8 cellular contexts compared by ENCODE assay signal in genomic region chr2:62724886-62725711, GRCh38. TPM values are rescaled to one million over a fixed set of nuclear protein-coding genes. Genes with fewer than 3 reads are reported as not detected.
DNase-seq lines count a peak whose midpoint lies in the region; ATAC-seq and TF ChIP-seq lines count a peak whose summit lies in the region.

No MANE protein-coding gene starts in this region.

- no peak for TF ChIP-seq EP300 in transverse colon (IDR thresholded peaks at IDR 0.05; ENCODE audit: low read depth)

- peaks cover 3% of the 10 kb centered on the region for H3K36me3 Mint-ChIP-seq in activated CD8-positive, alpha-beta T cell treated with anti-CD3 and anti-CD28 coated beads for 36 hours (ENCODE audit: low read depth)
- peaks cover 12 to 21% (median 13%) of the 10 kb centered on the region in 3 donors for H3K36me3 Mint-ChIP-seq in immature natural killer cell

- in situ Hi-C loops in transverse colon (cut with MboI; ENCODE audit: low pct_ligation_motif_present in 1 of 4, low pct_unique_long_range_greater_than_20kb in 1 of 4, low sequenced_read_pairs in 3 of 4), result no loop called here

- peaks cover 0 to 9% (median 6%) of the 10 kb centered on the region in 4 donors for H3K4me1 ChIP-seq in transverse colon

- peak overlapping the region in 3 of 4 donors; percentile 37 to 50 (median 39) for H3K27ac ChIP-seq in transverse colon

- TF ChIP-seq CTCF in activated CD8-positive, alpha-beta T cell treated with anti-CD3 and anti-CD28 coated beads for 36 hours (IDR thresholded peaks at IDR 0.05), result peak; percentile 18
- TF ChIP-seq CTCF in transverse colon (IDR thresholded peaks at IDR 0.05), result peak in 3 of 5 experiments; percentile 10 to 27 (median 22)

- no peaks in the 10 kb centered on the region for H3K27me3 ChIP-seq in transverse colon

- peaks cover 3% of the 10 kb centered on the region for H3K4me1 Mint-ChIP-seq in activated CD8-positive, alpha-beta T cell treated with anti-CD3 and anti-CD28 coated beads for 36 hours (ENCODE audit: low read depth)
- H3K4me1 Mint-ChIP-seq in immature natural killer cell, result peaks cover 12 to 37% of the 10 kb centered on the region in 2 donors

- H3K36me3 ChIP-seq in transverse colon, result no peaks in the 10 kb centered on the region

- H3K4me3 Mint-ChIP-seq in activated CD8-positive, alpha-beta T cell treated with anti-CD3 and anti-CD28 coated beads for 36 hours, result no peak overlapping the region
- H3K4me3 Mint-ChIP-seq in immature natural killer cell, result no peak overlapping the region

- POLR2A ChIA-PET in activated CD8-positive, alpha-beta T cell treated with anti-CD3 and anti-CD28 coated beads for 36 hours (lab: Charles Lee), result no interaction called here

- H3K9me3 ChIP-seq in transverse colon, result peaks cover 0 to 6% of the 10 kb centered on the region in 2 donors

- CTCF ChIA-PET in activated CD8-positive, alpha-beta T cell treated with anti-CD3 and anti-CD28 coated beads for 36 hours (lab: Charles Lee), result no interaction called here

- intact Hi-C loops in activated CD8-positive, alpha-beta T cell treated with anti-CD3 and anti-CD28 coated beads for 36 hours (cut with micrococcal nuclease), result no loop called here
- intact Hi-C loops in transverse colon (cut with DNase I; ENCODE audit: low total_unique reads), result no loop called here

- peaks cover 10% of the 10 kb centered on the region for H3K9me3 Mint-ChIP-seq in activated CD8-positive, alpha-beta T cell treated with anti-CD3 and anti-CD28 coated beads for 36 hours
- peaks cover 0 to 11% (median 6%) of the 10 kb centered on the region in 6 donors for H3K9me3 Mint-ChIP-seq in immature natural killer cell

- no peak for TF ChIP-seq POLR2A in transverse colon (IDR thresholded peaks at IDR 0.05)

- H3K4me3 ChIP-seq in transverse colon, result no peak overlapping the region

- H3K27ac Mint-ChIP-seq in activated CD8-positive, alpha-beta T cell treated with anti-CD3 and anti-CD28 coated beads for 36 hours, result no peak overlapping the region
- no peak overlapping the region for H3K27ac Mint-ChIP-seq in immature natural killer cell

- ATAC-seq in activated CD8-positive, alpha-beta T cell treated with anti-CD3 and anti-CD28 coated beads for 36 hours, result peak; percentile 73
- ATAC-seq in HG03469 (IDR thresholded peaks at IDR 0.05; ENCODE audit: unreplicated experiment), result no peak

- WGBS in transverse colon (ENCODE audit: low coverage in 1 of 2), 2 donors, result 94% methylated on average over 5 of the region's 10 CpGs; no CpG with 5 or more reads in 1 of the 2 donors

- no peaks in the 10 kb centered on the region for H3K27me3 Mint-ChIP-seq in activated CD8-positive, alpha-beta T cell treated with anti-CD3 and anti-CD28 coated beads for 36 hours
- H3K27me3 Mint-ChIP-seq in immature natural killer cell (ENCODE audit: low read depth in 3 of 3), result peaks cover 0 to 2% (median 0%) of the 10 kb centered on the region in 3 donors

- peak; percentile 11 for DNase-seq in stimulated activated CD4-positive, alpha-beta T cell treated with anti-CD3 and anti-CD28 coated beads, Interleukin-2, amount 100 ng/mL, for 4 hours (ENCODE audit: low read depth)
- DNase-seq in stimulated activated CD4-positive, alpha-beta T cell treated with anti-CD3 and anti-CD28 coated beads, Interleukin-2, amount 100 ng/mL, for 48 hours, result no peak
- peak; percentile 45 for DNase-seq in activated CD8-positive, alpha-beta T cell treated with anti-CD3 and anti-CD28 coated beads for 36 hours
- DNase-seq in immature natural killer cell (peak in 2 of 3 donors; percentile 3 to 35), transverse colon (peak; percentile 26), RKO (ENCODE audit: low spot score) (no peak), NCI-H748 treated with DMSO at 0.1 percent for 48 hours (lab: John Stamatoyannopoulos, UW) (no peak)

RNA-seq across cellular contexts. Expression of gene EHBP1, which starts 19.6 kb away (rescaled TPM):
- 10 to 100 TPM; 24.1 to 24.3 TPM for total RNA-seq in activated CD8-positive, alpha-beta T cell treated with anti-CD3 and anti-CD28 coated beads for 36 hours
- polyA plus RNA-seq in immature natural killer cell, result 10 to 100 TPM in 1 of 3 donors, 1 to 10 TPM in 2; 6.9 to 23.5 (median 9.0) TPM
- total RNA-seq in transverse colon, result 10 to 100 TPM; 41.1 to 69.4 (median 47.0) TPM

Comparison
In these comparisons a context has a peak if more than half of its experiments do, and no peak if none do; other contexts are left out.
1. DNase-seq: peak in stimulated activated CD4-positive, alpha-beta T cell treated with anti-CD3 and anti-CD28 coated beads, Interleukin-2, amount 100 ng/mL, for 4 hours (single experiment), activated CD8-positive, alpha-beta T cell treated with anti-CD3 and anti-CD28 coated beads for 36 hours (single experiment), immature natural killer cell (2 of 3) and transverse colon (single experiment); none in stimulated activated CD4-positive, alpha-beta T cell treated with anti-CD3 and anti-CD28 coated beads, Interleukin-2, amount 100 ng/mL, for 48 hours (0 of 2), RKO (single experiment) and NCI-H748 treated with DMSO at 0.1 percent for 48 hours (single experiment).